In the genomic region with DNA sequence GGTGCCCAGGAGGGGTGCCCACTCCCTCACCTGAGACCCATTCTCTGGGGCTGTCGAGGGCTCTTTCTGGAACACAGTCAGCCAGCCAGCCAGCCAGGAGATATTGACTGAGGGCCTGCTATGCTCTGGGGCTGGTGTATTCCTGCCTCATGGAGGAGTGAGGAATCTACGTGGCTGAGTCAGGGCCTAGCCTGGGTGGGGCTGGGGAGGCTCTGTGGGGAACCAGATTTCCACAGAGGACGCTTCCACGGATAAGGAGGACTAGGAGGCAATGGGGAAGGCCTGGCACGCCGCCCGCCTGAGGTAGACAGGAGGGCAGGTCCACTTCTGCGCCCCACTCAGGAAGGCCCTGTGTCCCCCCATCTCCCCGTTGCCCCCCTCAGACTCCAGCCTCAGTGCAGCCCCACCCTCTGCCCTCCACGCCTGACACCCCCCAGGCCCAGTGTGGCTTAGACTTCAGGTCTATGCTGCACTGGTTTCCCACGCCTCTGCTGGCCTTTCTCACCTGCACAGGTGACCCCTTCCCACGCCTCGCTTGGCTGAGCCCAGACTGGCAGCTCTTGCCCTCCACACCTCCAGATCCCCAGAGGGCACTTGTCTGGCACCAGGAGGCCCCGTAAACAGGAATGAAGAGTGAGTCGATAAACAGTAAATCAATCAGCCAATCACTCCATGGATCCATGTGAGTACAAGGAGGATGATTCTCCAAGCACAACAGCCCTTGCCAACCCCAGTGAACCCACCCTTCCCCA, we compare ENCODE assay signal across 24 cellular contexts.
"Had no signal": no experiment of that assay in that cellular context is flagged by ENCODE, and none has a peak within 500 bp of the region (broad histone marks: within the 10 kb centered on the region; RNA-seq: fewer than 3 reads in every experiment).

No MANE protein-coding gene starts in this region.

- H3K9ac ChIP-seq: parathyroid adenoma had no signal

- H2AFZ ChIP-seq: parathyroid adenoma had no signal

- H3K9me3 Mint-ChIP-seq: activated B cell treated with CpG ODN at 0.5 μM for 24 hours; activated CD4-positive, alpha-beta memory T cell treated with anti-CD3 and anti-CD28 coated beads for 36 hours; activated T-helper 1 cell treated with anti-CD3 and anti-CD28 coated beads, Interleukin-12 subunit alpha, Interleukin-12 subunit beta, Interleukin-2, Interleukin-4 antibody, amounts not matched to agents 30 ng/mL and 10 ng/mL and 1 ng/mL, durations not matched to agents 14 hours and 24 hours and 36 hours; immature natural killer cell; naive thymus-derived CD8-positive, alpha-beta T cell; stimulated activated naive CD8-positive, alpha-beta T cell treated with anti-CD3 and anti-CD28 coated beads, Interleukin-15, amount 100 ng/mL, for 72 hours had no signal

- H3K36me3 Mint-ChIP-seq: activated CD4-positive, alpha-beta memory T cell treated with anti-CD3 and anti-CD28 coated beads for 36 hours; activated naive CD8-positive, alpha-beta T cell; immature natural killer cell; naive thymus-derived CD8-positive, alpha-beta T cell had no signal

- H3K27me3 ChIP-seq: esophagus muscularis mucosa, heart right ventricle, right lobe of liver, suprapubic skin, transverse colon had no signal

- H3K36me3 ChIP-seq: esophagus muscularis mucosa, heart right ventricle, right lobe of liver, suprapubic skin, transverse colon had no signal

- DNase-seq: activated B cell treated with CpG ODN at 0.5 μM for 24 hours; activated CD4-positive, alpha-beta memory T cell treated with anti-CD3 and anti-CD28 coated beads for 36 hours; activated CD4-positive, alpha-beta T cell treated with anti-CD3 and anti-CD28 coated beads for 4 hours; activated gamma-delta T cell treated with Interleukin-2 at 50 U/mL for 16 hours; activated T-cell treated with anti-CD3 and anti-CD28 coated beads for 4 hours; amniotic stem cell; dermis blood vessel endothelial cell; effector memory CD4-positive, alpha-beta T cell; heart right ventricle; immature natural killer cell; mesendoderm; naive thymus-derived CD8-positive, alpha-beta T cell; right lobe of liver; small intestine; stimulated activated CD4-positive, alpha-beta T cell treated with anti-CD3 and anti-CD28 coated beads, Interleukin-4, amount 100 ng/mL, for 1 hour; stimulated activated naive CD8-positive, alpha-beta T cell treated with anti-CD3 and anti-CD28 coated beads, Interleukin-15, amount 100 ng/mL, for 72 hours; transverse colon had no signal

- H3K27ac Mint-ChIP-seq: activated B cell treated with CpG ODN at 0.5 μM for 24 hours; activated CD4-positive, alpha-beta memory T cell treated with anti-CD3 and anti-CD28 coated beads for 36 hours; activated naive CD8-positive, alpha-beta T cell; activated T-helper 1 cell treated with anti-CD3 and anti-CD28 coated beads, Interleukin-12 subunit alpha, Interleukin-12 subunit beta, Interleukin-2, Interleukin-4 antibody, amounts not matched to agents 30 ng/mL and 10 ng/mL and 1 ng/mL, durations not matched to agents 14 hours and 24 hours and 36 hours; immature natural killer cell; stimulated activated naive CD8-positive, alpha-beta T cell treated with anti-CD3 and anti-CD28 coated beads, Interleukin-15, amount 100 ng/mL, for 72 hours had no signal

- H3K9me3 ChIP-seq: esophagus muscularis mucosa, heart right ventricle, right lobe of liver, suprapubic skin, transverse colon had no signal

- ATAC-seq: heart right ventricle; naive thymus-derived CD8-positive, alpha-beta T cell; stimulated activated naive CD8-positive, alpha-beta T cell treated with anti-CD3 and anti-CD28 coated beads, Interleukin-15, amount 100 ng/mL, for 72 hours had no signal

- H3K27ac ChIP-seq: esophagus muscularis mucosa, heart right ventricle, parathyroid adenoma, right lobe of liver, suprapubic skin, transverse colon had no signal

- H3K79me2 ChIP-seq: parathyroid adenoma had no signal

- H3K4me3 Mint-ChIP-seq: activated B cell treated with CpG ODN at 0.5 μM for 24 hours; activated CD4-positive, alpha-beta memory T cell treated with anti-CD3 and anti-CD28 coated beads for 36 hours; activated naive CD8-positive, alpha-beta T cell; activated T-helper 1 cell treated with anti-CD3 and anti-CD28 coated beads, Interleukin-12 subunit alpha, Interleukin-12 subunit beta, Interleukin-2, Interleukin-4 antibody, amounts not matched to agents 30 ng/mL and 10 ng/mL and 1 ng/mL, durations not matched to agents 14 hours and 24 hours and 36 hours; immature natural killer cell; naive thymus-derived CD8-positive, alpha-beta T cell; stimulated activated naive CD8-positive, alpha-beta T cell treated with anti-CD3 and anti-CD28 coated beads, Interleukin-15, amount 100 ng/mL, for 72 hours had no signal

- H3K4me1 Mint-ChIP-seq: activated B cell treated with CpG ODN at 0.5 μM for 24 hours, immature natural killer cell had no signal

- H3K4me1 ChIP-seq: parathyroid adenoma, transverse colon had no signal

- H3K4me3 ChIP-seq: esophagus muscularis mucosa, heart right ventricle, right lobe of liver, suprapubic skin, transverse colon had no signal

- FAIRE-seq: endothelial cell of umbilical vein, small intestine, TTC549 had no signal

- H3K27me3 Mint-ChIP-seq: activated CD4-positive, alpha-beta memory T cell treated with anti-CD3 and anti-CD28 coated beads for 36 hours; activated naive CD8-positive, alpha-beta T cell; naive thymus-derived CD8-positive, alpha-beta T cell; stimulated activated naive CD8-positive, alpha-beta T cell treated with anti-CD3 and anti-CD28 coated beads, Interleukin-15, amount 100 ng/mL, for 72 hours had no signal
